Comparison of ENCODE assay signal across 24 cellular contexts in genomic region chr2:240741091-240741490, GRCh38. TPM values are rescaled to one million over a fixed set of nuclear protein-coding genes. Genes with fewer than 3 reads are reported as not detected.
DNase-seq lines count a peak whose midpoint lies in the region; ATAC-seq, FAIRE-seq and TF ChIP-seq lines count a peak whose summit lies in the region.
"Had no signal": no experiment of that assay in that cellular context is flagged by ENCODE, and none has a peak within 500 bp of the region (broad histone marks: within the 10 kb centered on the region; RNA-seq: fewer than 3 reads in every experiment).

No MANE protein-coding gene starts in this region.

- H3K9me3 ChIP-seq in trophoblast cell (ENCODE audit: insufficient read depth, low read depth, low read length), result no peaks in the 10 kb centered on the region
- H3K9me3 ChIP-seq in CD4-positive, alpha-beta memory T cell (ENCODE audit: control insufficient read depth in 1 of 2, low read length in 2 of 2), result no peaks in the 10 kb centered on the region
- H3K9me3 ChIP-seq: A549; BE2C; BLaER1 treated with 17β-estradiol and CSF1 and Interleukin-3, amounts not matched to agents 10 nM and 100 nM; Caco-2 had no signal

- H4K91ac ChIP-seq in trophoblast cell (ENCODE audit: low read depth, low read length), result no peak overlapping the region

- no peaks in the 10 kb centered on the region for H3K9me3 Mint-ChIP-seq in activated naive CD4-positive, alpha-beta T cell treated with anti-CD3 and anti-CD28 coated beads, Interleukin-2, amount 50 U/mL, for 24 hours
- H3K9me3 Mint-ChIP-seq in naive thymus-derived CD8-positive, alpha-beta T cell, result no peaks in the 10 kb centered on the region
- H3K9me3 Mint-ChIP-seq in CD4-positive, alpha-beta memory T cell, result no peaks in the 10 kb centered on the region
- H3K9me3 Mint-ChIP-seq: CD4-positive, alpha-beta T cell had no signal

- no peaks in the 10 kb centered on the region for H3K79me2 ChIP-seq in trophoblast cell (ENCODE audit: control insufficient read depth, insufficient read depth, low read length, poor library complexity)

- peak overlapping the region; percentile 11 for H3K4me3 Mint-ChIP-seq in activated naive CD4-positive, alpha-beta T cell treated with anti-CD3 and anti-CD28 coated beads, Interleukin-2, amount 50 U/mL, for 24 hours
- H3K4me3 Mint-ChIP-seq in naive thymus-derived CD8-positive, alpha-beta T cell, result no peak overlapping the region
- no peak overlapping the region for H3K4me3 Mint-ChIP-seq in CD4-positive, alpha-beta memory T cell
- H3K4me3 Mint-ChIP-seq: CD14-positive monocyte; CD4-positive, alpha-beta T cell had no signal

- H3K4me1 ChIP-seq in trophoblast cell (ENCODE audit: control insufficient read depth in 1 of 2, insufficient read depth in 2 of 2, low read length in 2 of 2), result peaks cover 28 to 37% of the 10 kb centered on the region in 2 experiments
- H3K4me1 ChIP-seq in CD4-positive, alpha-beta memory T cell (ENCODE audit: insufficient read depth, low read length), result no peaks in the 10 kb centered on the region
- H3K4me1 ChIP-seq: A549, Caco-2 had no signal

- no peak for TF ChIP-seq CTCF in D721Med (IDR thresholded peaks at IDR 0.05; ENCODE audit: insufficient read depth, missing control alignments)

- no peaks in the 10 kb centered on the region for H3K36me3 Mint-ChIP-seq in activated naive CD4-positive, alpha-beta T cell treated with anti-CD3 and anti-CD28 coated beads, Interleukin-2, amount 50 U/mL, for 24 hours
- H3K36me3 Mint-ChIP-seq in naive thymus-derived CD8-positive, alpha-beta T cell, result no peaks in the 10 kb centered on the region
- no peaks in the 10 kb centered on the region for H3K36me3 Mint-ChIP-seq in CD4-positive, alpha-beta memory T cell
- H3K36me3 Mint-ChIP-seq: CD14-positive monocyte had no signal

- H3K36me3 ChIP-seq in trophoblast cell (ENCODE audit: control insufficient read depth in 1 of 2, insufficient read depth in 2 of 2, low read length in 2 of 2), result no peaks in the 10 kb centered on the region
- H3K36me3 ChIP-seq in CD4-positive, alpha-beta memory T cell (ENCODE audit: insufficient read depth, low read length), result no peaks in the 10 kb centered on the region
- H3K36me3 ChIP-seq: BLaER1 treated with 17β-estradiol and CSF1 and Interleukin-3, amounts not matched to agents 10 nM and 100 nM had no signal

- ATAC-seq in naive thymus-derived CD8-positive, alpha-beta T cell, result no peak
- ATAC-seq: A549 had no signal

- no peak overlapping the region for H3K14ac ChIP-seq in trophoblast cell (ENCODE audit: low read length)

- peak overlapping the region; percentile 37 for H3K4me3 ChIP-seq in trophoblast cell (ENCODE audit: low read depth, low read length)
- no peak overlapping the region for H3K4me3 ChIP-seq in CD4-positive, alpha-beta memory T cell (ENCODE audit: low read length in 2 of 2)
- H3K4me3 ChIP-seq: A549; BLaER1 treated with 17β-estradiol and CSF1 and Interleukin-3, amounts not matched to agents 10 nM and 100 nM had no signal

- no peaks in the 10 kb centered on the region for H3K27me3 ChIP-seq in trophoblast cell (ENCODE audit: insufficient read depth, low read length)
- H3K27me3 ChIP-seq in CD4-positive, alpha-beta memory T cell (ENCODE audit: insufficient read depth, low read length), result no peaks in the 10 kb centered on the region
- H3K27me3 ChIP-seq: BE2C; BLaER1 treated with 17β-estradiol and CSF1 and Interleukin-3, amounts not matched to agents 10 nM and 100 nM had no signal

- no peak overlapping the region for H3K4ac ChIP-seq in trophoblast cell (ENCODE audit: low read depth, low read length)

- H3K27me3 Mint-ChIP-seq in activated naive CD4-positive, alpha-beta T cell treated with anti-CD3 and anti-CD28 coated beads, Interleukin-2, amount 50 U/mL, for 24 hours, result no peaks in the 10 kb centered on the region
- H3K27me3 Mint-ChIP-seq in naive thymus-derived CD8-positive, alpha-beta T cell, result peaks cover 0 to 2% (median 0%) of the 10 kb centered on the region in 5 donors
- H3K27me3 Mint-ChIP-seq in CD4-positive, alpha-beta memory T cell, result no peaks in the 10 kb centered on the region
- H3K27me3 Mint-ChIP-seq: CD4-positive, alpha-beta T cell had no signal

- H3K4me1 Mint-ChIP-seq in activated naive CD4-positive, alpha-beta T cell treated with anti-CD3 and anti-CD28 coated beads, Interleukin-2, amount 50 U/mL, for 24 hours, result peaks cover 6% of the 10 kb centered on the region
- peaks cover 6 to 22% (median 8%) of the 10 kb centered on the region in 4 donors for H3K4me1 Mint-ChIP-seq in naive thymus-derived CD8-positive, alpha-beta T cell
- peaks cover 0 to 12% (median 5%) of the 10 kb centered on the region in 4 donors for H3K4me1 Mint-ChIP-seq in CD4-positive, alpha-beta memory T cell
- H3K4me1 Mint-ChIP-seq: CD14-positive monocyte had no signal

- H3K4me2 ChIP-seq in trophoblast cell (ENCODE audit: low read length), result no peak overlapping the region
- H3K4me2 ChIP-seq: A549 had no signal

- POLR2A ChIA-PET in naive thymus-derived CD8-positive, alpha-beta T cell (lab: Charles Lee), result no interaction called here
- POLR2A ChIA-PET in CD4-positive, alpha-beta memory T cell (lab: Charles Lee; ENCODE audit: partially characterized antibody), result no interaction called here

- CTCF ChIA-PET in CD4-positive, alpha-beta memory T cell (lab: Charles Lee; ENCODE audit: partially characterized antibody), result interaction anchor here (1.1 to 1.3 kb wide), 2 partner anchors 14 to 227 kb away, joined by 3 to 4 read pairs; no protein-coding TSS in a partner anchor

- H2BK12ac ChIP-seq in trophoblast cell (ENCODE audit: low read length), result no peak overlapping the region

- intact Hi-C loops in CD4-positive, alpha-beta memory T cell (cut with micrococcal nuclease), result no loop called here

- no peak overlapping the region for H2AFZ ChIP-seq in trophoblast cell (ENCODE audit: insufficient read depth, low read length, poor library complexity)

- H3K27ac ChIP-seq in trophoblast cell (ENCODE audit: low read depth, low read length), result no peak overlapping the region
- H3K27ac ChIP-seq in CD4-positive, alpha-beta memory T cell (ENCODE audit: low read depth, low read length), result no peak overlapping the region
- H3K27ac ChIP-seq: A549; BLaER1 treated with 17β-estradiol and CSF1 and Interleukin-3, amounts not matched to agents 10 nM and 100 nM had no signal

- no peak overlapping the region for H2BK120ac ChIP-seq in trophoblast cell (ENCODE audit: insufficient read depth, low read length, poor library complexity)

- no peak overlapping the region for H2AK5ac ChIP-seq in trophoblast cell (ENCODE audit: low read length)

- H4K12ac ChIP-seq in trophoblast cell (ENCODE audit: low read depth, low read length), result no peak overlapping the region

- no peak overlapping the region for H3K18ac ChIP-seq in trophoblast cell (ENCODE audit: low read length)

- H2BK5ac ChIP-seq in trophoblast cell (ENCODE audit: low read depth, low read length, poor library complexity), result no peak overlapping the region

- no peak for FAIRE-seq in D721Med (lab: Jason Lieb, UNC)
- FAIRE-seq: A549, G401.6, GM12892 had no signal

- no peak for DNase-seq in activated naive CD4-positive, alpha-beta T cell treated with anti-CD3 and anti-CD28 coated beads, Interleukin-2, amount 50 U/mL, for 16 hours
- peak; percentile 21 for DNase-seq in D721Med (ENCODE audit: insufficient read length, low spot score)
- no peak for DNase-seq in naive thymus-derived CD8-positive, alpha-beta T cell
- no peak for DNase-seq in trophoblast cell
- DNase-seq in NK-92 treated with Interleukin-12 subunit alpha and Interleukin-12 subunit beta, amount 100 ng/mL, for 24 hours (lab: John Stamatoyannopoulos, UW), result no peak
- no peak for DNase-seq in CD4-positive, alpha-beta memory T cell
- DNase-seq: 8988T; ACHN; AML-193; BE2C; Caco-2; CD4-positive, alpha-beta T cell; DMS 273 treated with DMSO at 0.1 percent for 48 hours; DMS79 treated with DMSO at 0.1 percent for 48 hours; GOT3; H7; HCEC 1CT had no signal

- no peak overlapping the region for H4K8ac ChIP-seq in trophoblast cell (ENCODE audit: low read depth, low read length)

- no peak overlapping the region for H3K23ac ChIP-seq in trophoblast cell (ENCODE audit: low read length)

- H3K27ac Mint-ChIP-seq in activated naive CD4-positive, alpha-beta T cell treated with anti-CD3 and anti-CD28 coated beads, Interleukin-2, amount 50 U/mL, for 24 hours, result no peak overlapping the region
- peak overlapping the region in 7 of 10 donors; percentile 10 to 89 (median 82) for H3K27ac Mint-ChIP-seq in naive thymus-derived CD8-positive, alpha-beta T cell
- peak overlapping the region in 1 of 7 donors; percentile 18 for H3K27ac Mint-ChIP-seq in CD4-positive, alpha-beta memory T cell
- H3K27ac Mint-ChIP-seq: CD4-positive, alpha-beta T cell had no signal

- no CpG with 5 or more reads among the region's 18 CpGs for WGBS in trophoblast cell (ENCODE audit: extremely low coverage, insufficient coverage, insufficient read length)

- peaks cover 2% of the 10 kb centered on the region for H3K79me1 ChIP-seq in trophoblast cell (ENCODE audit: low read length)

- no peak overlapping the region for H3K9ac ChIP-seq in trophoblast cell (ENCODE audit: low read length)
- H3K9ac ChIP-seq: BLaER1 treated with 17β-estradiol and CSF1 and Interleukin-3, amounts not matched to agents 10 nM and 100 nM had no signal

RNA-seq across cellular contexts. Expression of gene AQP12A, which starts 49.4 kb away (rescaled TPM):
- not detected for total RNA-seq in naive thymus-derived CD8-positive, alpha-beta T cell
- polyA plus RNA-seq in naive thymus-derived CD8-positive, alpha-beta T cell, result not detected
- polyA plus RNA-seq in trophoblast cell (2013), result not detected in 2 replicates
- not detected for total RNA-seq in CD4-positive, alpha-beta memory T cell
- polyA plus RNA-seq in CD4-positive, alpha-beta memory T cell, result not detected
- total RNA-seq: Caco-2; CD4-positive, alpha-beta T cell; Daoy; H7 had no signal
- polyA plus RNA-seq: A549, CD14-positive monocyte had no signal

RNA-seq across cellular contexts. Expression of gene AQP12B, which starts 58.4 kb away (rescaled TPM):
- not detected for total RNA-seq in naive thymus-derived CD8-positive, alpha-beta T cell
- not detected for polyA plus RNA-seq in naive thymus-derived CD8-positive, alpha-beta T cell
- not detected in 2 replicates for polyA plus RNA-seq in trophoblast cell (2013)
- total RNA-seq in CD4-positive, alpha-beta memory T cell, result not detected
- not detected for polyA plus RNA-seq in CD4-positive, alpha-beta memory T cell
- total RNA-seq: Caco-2; CD4-positive, alpha-beta T cell; Daoy; H7 had no signal
- polyA plus RNA-seq: A549, CD14-positive monocyte had no signal
